Comparison of ENCODE assay signal across 8 cellular contexts in genomic region chr7:74306737-74307469, GRCh38. TPM values are rescaled to one million over a fixed set of nuclear protein-coding genes. Genes with fewer than 3 reads are reported as not detected.
DNase-seq lines count a peak whose midpoint lies in the region; ATAC-seq and TF ChIP-seq lines count a peak whose summit lies in the region.

No MANE protein-coding gene starts in this region.

- peak; percentile 7 for DNase-seq in NCI-H2107 treated with DMSO at 0.1 percent for 48 hours (lab: John Stamatoyannopoulos, UW; ENCODE audit: unreplicated experiment)
- DNase-seq in NCI-H2107 (lab: John Stamatoyannopoulos, UW) = no peak
- peak; percentile 29 to 42 for DNase-seq in SW 1271 (lab: John Stamatoyannopoulos, UW)
- DNase-seq in fibroblast of gingiva (ENCODE audit: low read depth) = peak; percentile 55
- no peak for DNase-seq in osteocyte (ENCODE audit: extremely low spot score, unreplicated experiment)
- no peak for DNase-seq in NCI-H2196 (lab: John Stamatoyannopoulos, UW; ENCODE audit: unreplicated experiment)
- DNase-seq in NCI-H1436 (lab: John Stamatoyannopoulos, UW) = no peak

- H3K27me3 Mint-ChIP-seq in osteocyte (ENCODE audit: unreplicated experiment) = no peaks in the 10 kb centered on the region

- TF ChIP-seq CTCF in osteocyte (IDR thresholded peaks at IDR 0.05) = no peak

- H3K4me1 Mint-ChIP-seq in osteocyte (ENCODE audit: unreplicated experiment) = peaks cover 34% of the 10 kb centered on the region

- ATAC-seq in HG03460 (IDR thresholded peaks at IDR 0.05; ENCODE audit: unreplicated experiment) = no peak

- H3K4me3 Mint-ChIP-seq in osteocyte (ENCODE audit: unreplicated experiment) = peak overlapping the region; percentile 33

- peak overlapping the region; percentile 72 for H3K27ac Mint-ChIP-seq in osteocyte (ENCODE audit: unreplicated experiment)

- no peaks in the 10 kb centered on the region for H3K36me3 Mint-ChIP-seq in osteocyte (ENCODE audit: unreplicated experiment)

- H3K9me3 Mint-ChIP-seq in osteocyte (ENCODE audit: unreplicated experiment) = no peaks in the 10 kb centered on the region

RNA-seq across cellular contexts. Expression of gene CLIP2, which starts 17.7 kb away (rescaled TPM):
- 40.7 and 44.3 TPM in 2 replicates for total RNA-seq in osteocyte

RNA-seq across cellular contexts. Expression of gene RFC2, which starts 52.7 kb away (rescaled TPM):
- 13.5 and 13.8 TPM in 2 replicates for total RNA-seq in osteocyte

Comparison
In these comparisons a context has a peak if more than half of its experiments do, and no peak if none do; other contexts are left out.
1. DNase-seq: peak in NCI-H2107 treated with DMSO at 0.1 percent for 48 hours (single experiment), SW 1271 (2 of 2) and fibroblast of gingiva (single experiment); none in NCI-H2107 (single experiment), osteocyte (single experiment), NCI-H2196 (single experiment) and NCI-H1436 (single experiment).